In the genomic region with DNA sequence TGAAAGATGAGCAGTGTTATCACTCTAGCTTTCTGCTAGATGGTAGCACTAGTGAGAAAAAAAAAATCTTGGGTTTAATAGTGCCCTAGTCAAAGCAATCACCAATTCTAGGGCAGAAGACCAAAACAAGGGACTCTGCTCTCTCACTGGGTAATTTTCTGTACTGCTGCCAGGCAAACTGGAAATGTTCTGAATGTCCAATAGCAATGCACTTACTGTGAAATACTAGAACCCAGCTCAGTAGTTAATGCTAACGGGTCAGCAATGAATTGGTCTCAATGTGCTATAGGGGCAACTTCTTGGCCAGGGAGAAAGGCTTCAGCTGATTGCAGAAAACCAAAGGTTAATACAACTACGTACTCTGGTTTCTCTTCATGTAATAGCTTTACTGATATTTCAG, we compare ENCODE assay signal across 9 cellular contexts. TPM values are rescaled to one million over a fixed set of nuclear protein-coding genes. Genes with fewer than 3 reads are reported as not detected.
DNase-seq lines count a peak whose midpoint lies in the region; ATAC-seq and TF ChIP-seq lines count a peak whose summit lies in the region.
"Had no signal": no experiment of that assay in that cellular context is flagged by ENCODE, and none has a peak within 500 bp of the region (broad histone marks: within the 10 kb centered on the region; RNA-seq: fewer than 3 reads in every experiment).

No MANE protein-coding gene starts in this region.

- intact Hi-C loops in activated T-helper 1 cell treated with anti-CD3 and anti-CD28 coated beads, Interleukin-12 subunit alpha, Interleukin-12 subunit beta, Interleukin-2, Interleukin-4 antibody, amounts not matched to agents 30 ng/mL and 10 ng/mL and 1 ng/mL, durations not matched to agents 14 hours and 24 hours and 36 hours (cut with micrococcal nuclease), result no loop called here

- H3K4me2 ChIP-seq in GM23338, result 0 out of 2 replicates have a peak overlapping the region, but pooled peaks have one; percentile 75

- H3K9me3 ChIP-seq in right atrium auricular region, result no peaks in the 10 kb centered on the region
- H3K9me3 ChIP-seq: SJSA1 had no signal

- H3K4me3 ChIP-seq in GM23338 (no peak overlapping the region), right atrium auricular region (peak overlapping the region; percentile 58 to 67)

- no peaks in the 10 kb centered on the region for H3K27me3 ChIP-seq in GM23338 (ENCODE audit: insufficient read depth)
- H3K27me3 ChIP-seq in right atrium auricular region, result no peaks in the 10 kb centered on the region
- H3K27me3 ChIP-seq: SJSA1 had no signal

- H3K27me3 Mint-ChIP-seq in GM23338 (ENCODE audit: insufficient read depth, low read depth, poor library complexity), result peaks cover 6% of the 10 kb centered on the region
- no peaks in the 10 kb centered on the region for H3K27me3 Mint-ChIP-seq in activated T-helper 1 cell treated with anti-CD3 and anti-CD28 coated beads, Interleukin-12 subunit alpha, Interleukin-12 subunit beta, Interleukin-2, Interleukin-4 antibody, amounts not matched to agents 30 ng/mL and 10 ng/mL and 1 ng/mL, durations not matched to agents 14 hours and 24 hours and 36 hours (ENCODE audit: insufficient read depth)
- H3K27me3 Mint-ChIP-seq in stimulated activated memory B cell treated with anti-CD40 and anti-IgM and Interleukin-4, amounts not matched to agents 10 μg/mL and 1 μg/mL and 100 μg/mL, for 72 hours, result no peaks in the 10 kb centered on the region

- no peak for ATAC-seq in GM23338
- ATAC-seq in stimulated activated memory B cell treated with anti-CD40 and anti-IgM and Interleukin-4, amounts not matched to agents 10 μg/mL and 1 μg/mL and 100 μg/mL, for 72 hours, result no peak
- ATAC-seq in HG03457 (IDR thresholded peaks at IDR 0.05; ENCODE audit: unreplicated experiment), result no peak
- ATAC-seq in HG02981 (IDR thresholded peaks at IDR 0.05; ENCODE audit: unreplicated experiment), result no peak

- no peaks in the 10 kb centered on the region for H3K36me3 ChIP-seq in GM23338 (ENCODE audit: insufficient read depth)
- H3K36me3 ChIP-seq in right atrium auricular region, result no peaks in the 10 kb centered on the region
- H3K36me3 ChIP-seq: SJSA1 had no signal

- no peak overlapping the region for H2AFZ ChIP-seq in GM23338

- no peak overlapping the region for H3K4me3 Mint-ChIP-seq in GM23338
- peak overlapping the region; percentile 99 for H3K4me3 Mint-ChIP-seq in activated T-helper 1 cell treated with anti-CD3 and anti-CD28 coated beads, Interleukin-12 subunit alpha, Interleukin-12 subunit beta, Interleukin-2, Interleukin-4 antibody, amounts not matched to agents 30 ng/mL and 10 ng/mL and 1 ng/mL, durations not matched to agents 14 hours and 24 hours and 36 hours
- H3K4me3 Mint-ChIP-seq in stimulated activated memory B cell treated with anti-CD40 and anti-IgM and Interleukin-4, amounts not matched to agents 10 μg/mL and 1 μg/mL and 100 μg/mL, for 72 hours, result peak overlapping the region; percentile 68

- no peak overlapping the region for H3K27ac ChIP-seq in GM23338 (ENCODE audit: low read depth)
- H3K27ac ChIP-seq in right atrium auricular region, result peak overlapping the region; percentile 91 to 93
- H3K27ac ChIP-seq: SJSA1 had no signal

- TF ChIP-seq CTCF in GM23338 (conservative IDR thresholded peaks at IDR 0.05; ENCODE audit: low read depth in 2 of 2) (no peak), right atrium auricular region (IDR thresholded peaks at IDR 0.05) (no peak)

- H3K4me1 Mint-ChIP-seq in GM23338, result peaks cover 26% of the 10 kb centered on the region
- H3K4me1 Mint-ChIP-seq in activated T-helper 1 cell treated with anti-CD3 and anti-CD28 coated beads, Interleukin-12 subunit alpha, Interleukin-12 subunit beta, Interleukin-2, Interleukin-4 antibody, amounts not matched to agents 30 ng/mL and 10 ng/mL and 1 ng/mL, durations not matched to agents 14 hours and 24 hours and 36 hours (ENCODE audit: low read depth), result peaks cover 36% of the 10 kb centered on the region
- H3K4me1 Mint-ChIP-seq in stimulated activated memory B cell treated with anti-CD40 and anti-IgM and Interleukin-4, amounts not matched to agents 10 μg/mL and 1 μg/mL and 100 μg/mL, for 72 hours, result peaks cover 39% of the 10 kb centered on the region

- peaks cover 47% of the 10 kb centered on the region for H3K79me2 ChIP-seq in GM23338 (replicated peaks; ENCODE audit: insufficient read depth)

- no peak for DNase-seq in GM23338 (ENCODE audit: low spot score)
- DNase-seq in activated T-helper 1 cell treated with anti-CD3 and anti-CD28 coated beads, Interleukin-12 subunit alpha, Interleukin-12 subunit beta, Interleukin-2, Interleukin-4 antibody, amounts not matched to agents 30 ng/mL and 10 ng/mL and 1 ng/mL, durations not matched to agents 14 hours and 24 hours and 36 hours (ENCODE audit: low spot score), result no peak
- DNase-seq in right atrium auricular region (ENCODE audit: low spot score), result no peak
- DNase-seq in activated gamma-delta T cell (lab: John Stamatoyannopoulos, UW), result no peak
- DNase-seq in NCI-H226, result no peak

- no peaks in the 10 kb centered on the region for H3K36me3 Mint-ChIP-seq in GM23338 (ENCODE audit: low read depth)
- H3K36me3 Mint-ChIP-seq in activated T-helper 1 cell treated with anti-CD3 and anti-CD28 coated beads, Interleukin-12 subunit alpha, Interleukin-12 subunit beta, Interleukin-2, Interleukin-4 antibody, amounts not matched to agents 30 ng/mL and 10 ng/mL and 1 ng/mL, durations not matched to agents 14 hours and 24 hours and 36 hours (ENCODE audit: low read depth), result peaks cover 11% of the 10 kb centered on the region
- no peaks in the 10 kb centered on the region for H3K36me3 Mint-ChIP-seq in stimulated activated memory B cell treated with anti-CD40 and anti-IgM and Interleukin-4, amounts not matched to agents 10 μg/mL and 1 μg/mL and 100 μg/mL, for 72 hours

- no peaks in the 10 kb centered on the region for H3F3A ChIP-seq in GM23338 (replicated peaks; ENCODE audit: low read depth)

- no peaks in the 10 kb centered on the region for H3K9me3 Mint-ChIP-seq in GM23338
- no peaks in the 10 kb centered on the region for H3K9me3 Mint-ChIP-seq in activated T-helper 1 cell treated with anti-CD3 and anti-CD28 coated beads, Interleukin-12 subunit alpha, Interleukin-12 subunit beta, Interleukin-2, Interleukin-4 antibody, amounts not matched to agents 30 ng/mL and 10 ng/mL and 1 ng/mL, durations not matched to agents 14 hours and 24 hours and 36 hours
- no peaks in the 10 kb centered on the region for H3K9me3 Mint-ChIP-seq in stimulated activated memory B cell treated with anti-CD40 and anti-IgM and Interleukin-4, amounts not matched to agents 10 μg/mL and 1 μg/mL and 100 μg/mL, for 72 hours

- H3K27ac Mint-ChIP-seq in GM23338, result no peak overlapping the region
- H3K27ac Mint-ChIP-seq in activated T-helper 1 cell treated with anti-CD3 and anti-CD28 coated beads, Interleukin-12 subunit alpha, Interleukin-12 subunit beta, Interleukin-2, Interleukin-4 antibody, amounts not matched to agents 30 ng/mL and 10 ng/mL and 1 ng/mL, durations not matched to agents 14 hours and 24 hours and 36 hours, result no peak overlapping the region
- H3K27ac Mint-ChIP-seq in stimulated activated memory B cell treated with anti-CD40 and anti-IgM and Interleukin-4, amounts not matched to agents 10 μg/mL and 1 μg/mL and 100 μg/mL, for 72 hours, result peak overlapping the region; percentile 56

- H3K9me2 ChIP-seq in GM23338 (ENCODE audit: insufficient read depth), result no peaks in the 10 kb centered on the region

- H3K4me1 ChIP-seq in GM23338 (ENCODE audit: insufficient read depth) (peaks cover 22% of the 10 kb centered on the region), right atrium auricular region (peaks cover 0 to 42% of the 10 kb centered on the region in 2 donors)

- H4K20me1 ChIP-seq in GM23338 (replicated peaks; ENCODE audit: insufficient read depth), result no peaks in the 10 kb centered on the region

TF ChIP-seq in GM23338, 12 proteins besides CTCF, POLR2A, EP300 and RAD21:
- no peak for TF ChIP-seq EZH2phosphoT487 (IDR thresholded peaks at IDR 0.05; ENCODE audit: unreplicated experiment)
TF ChIP-seq in GM23338: peak in this region for 0.

RNA-seq across cellular contexts. Expression of gene ATF7, which starts 2.2 kb away (rescaled TPM):
- 13.2 and 13.9 TPM in 2 replicates for total RNA-seq in GM23338 (2014; rRNA removed; shearing (Covaris generic))
- 16.3 and 16.6 TPM in 2 replicates for polyA plus RNA-seq in GM23338 (2016; fragmentation: Nextera tagmentation; extraction: Ambion mirVana)
- total RNA-seq in activated T-helper 1 cell treated with anti-CD3 and anti-CD28 coated beads, Interleukin-12 subunit alpha, Interleukin-12 subunit beta, Interleukin-2, Interleukin-4 antibody, amounts not matched to agents 30 ng/mL and 10 ng/mL and 1 ng/mL, durations not matched to agents 14 hours and 24 hours and 36 hours, result 21.5 and 25.9 TPM in 2 replicates
- 10 to 100 TPM; 22.1 to 24.7 TPM for total RNA-seq in right atrium auricular region

RNA-seq across cellular contexts. Expression of gene ATP5MC2, which starts 51.9 kb away (rescaled TPM):
- 362 and 393 TPM in 2 replicates for total RNA-seq in GM23338 (2014; rRNA removed; shearing (Covaris generic))
- polyA plus RNA-seq in GM23338 (2016; fragmentation: Nextera tagmentation; extraction: Ambion mirVana), result 815 and 821 TPM in 2 replicates
- total RNA-seq in activated T-helper 1 cell treated with anti-CD3 and anti-CD28 coated beads, Interleukin-12 subunit alpha, Interleukin-12 subunit beta, Interleukin-2, Interleukin-4 antibody, amounts not matched to agents 30 ng/mL and 10 ng/mL and 1 ng/mL, durations not matched to agents 14 hours and 24 hours and 36 hours, result 363 and 383 TPM in 2 replicates
- 100 to 1,000 TPM; 481 to 659 TPM for total RNA-seq in right atrium auricular region
